ENCODE assay signal across 16 cellular contexts in genomic region chr21:36709030-36709867, GRCh38. TPM values are rescaled to one million over a fixed set of nuclear protein-coding genes. Genes with fewer than 3 reads are reported as not detected.
DNase-seq lines count a peak whose midpoint lies in the region; FAIRE-seq and TF ChIP-seq lines count a peak whose summit lies in the region.
"Had no signal": no experiment of that assay in that cellular context is flagged by ENCODE, and none has a peak within 500 bp of the region (broad histone marks: within the 10 kb centered on the region; RNA-seq: fewer than 3 reads in every experiment).

No MANE protein-coding gene starts in this region.

- no peaks in the 10 kb centered on the region for H3K9me3 ChIP-seq in keratinocyte (ENCODE audit: control insufficient read depth, low read depth, low read length)
- H3K9me3 ChIP-seq in skeletal muscle satellite cell (replicated peaks; ENCODE audit: low read length), result no peaks in the 10 kb centered on the region
- H3K9me3 ChIP-seq: A549, Peyer's patch had no signal

- no peaks in the 10 kb centered on the region for H3K9me1 ChIP-seq in keratinocyte (ENCODE audit: control insufficient read depth, extremely low read depth, insufficient read depth, low read length)

- no peaks in the 10 kb centered on the region for H3K36me3 ChIP-seq in keratinocyte (ENCODE audit: control insufficient read depth in 2 of 2, extremely low read depth in 1 of 2, insufficient read depth in 2 of 2, low read length in 2 of 2)
- H3K36me3 ChIP-seq in skeletal muscle satellite cell (ENCODE audit: insufficient read depth, low read length), result peaks cover 20% of the 10 kb centered on the region
- H3K36me3 ChIP-seq: Peyer's patch had no signal

- H3K79me2 ChIP-seq in keratinocyte (ENCODE audit: control insufficient read depth, insufficient read depth, low read length), result no peaks in the 10 kb centered on the region

- H3K4me2 ChIP-seq in keratinocyte (ENCODE audit: control insufficient read depth, extremely low read depth, insufficient read depth, low read depth, low read length) (peak overlapping the region; percentile 29), skeletal muscle satellite cell (ENCODE audit: low read length) (peak overlapping the region; percentile 76)
- H3K4me2 ChIP-seq: A549 had no signal

- H3K27ac ChIP-seq in VCaP (peak overlapping the region; percentile 100), keratinocyte (ENCODE audit: control insufficient read depth, insufficient read depth, low read length) (no peak overlapping the region)
- H3K27ac ChIP-seq: A549, Peyer's patch had no signal

- H3K4me1 ChIP-seq in keratinocyte (ENCODE audit: control insufficient read depth, extremely low read depth, insufficient read depth, low read length) (peaks cover 7% of the 10 kb centered on the region), skeletal muscle satellite cell (ENCODE audit: control insufficient read depth, insufficient read depth, low read length) (no peaks in the 10 kb centered on the region)
- H3K4me1 ChIP-seq: A549 had no signal

- H3K9ac ChIP-seq in keratinocyte (ENCODE audit: control insufficient read depth, extremely low read depth, insufficient read depth, low read length), result no peak overlapping the region
- peak overlapping the region; percentile 94 for H3K9ac ChIP-seq in skeletal muscle satellite cell (ENCODE audit: low read depth, low read length)

- H3K27me3 ChIP-seq in keratinocyte (ENCODE audit: control insufficient read depth, extremely low read depth, insufficient read depth, low read length) (peaks cover 85% of the 10 kb centered on the region), skeletal muscle satellite cell (ENCODE audit: control insufficient read depth, insufficient read depth, low read length) (no peaks in the 10 kb centered on the region)

- H4K20me1 ChIP-seq in keratinocyte (ENCODE audit: control insufficient read depth, extremely low read depth, insufficient read depth, low read length), result peaks cover 15% of the 10 kb centered on the region

- DNase-seq in NCI-H748 (lab: John Stamatoyannopoulos, UW; ENCODE audit: unreplicated experiment) (peak; percentile 34), NCI-H748 treated with DMSO at 0.1 percent for 48 hours (lab: John Stamatoyannopoulos, UW) (no peak), keratinocyte (ENCODE audit: low read depth, low spot score) (no peak), NCI-H146 treated with DMSO at 0.1 percent for 48 hours (lab: John Stamatoyannopoulos, UW; ENCODE audit: unreplicated experiment) (no peak), inferior parietal cortex (ENCODE audit: extremely low spot score) (no peak), AG20443 (ENCODE audit: low spot score) (no peak)
- DNase-seq: activated CD4-positive, CD25-positive, alpha-beta regulatory T cell; activated naive CD4-positive, alpha-beta T cell treated with anti-CD3 and anti-CD28 coated beads, Interleukin-2, amount 50 U/mL, for 16 hours; effector CD4-positive, alpha-beta T cell; HCEC 1CT had no signal

- H2AFZ ChIP-seq in keratinocyte (ENCODE audit: control insufficient read depth, low read length), result no peak overlapping the region

- TF ChIP-seq CTCF in VCaP (conservative IDR thresholded peaks at IDR 0.05) (no peak), keratinocyte (optimal IDR thresholded peaks at IDR 0.05 in 1 of 3, IDR thresholded peaks at IDR 0.05 in 1 of 3, conservative IDR thresholded peaks at IDR 0.05 in 1 of 3; ENCODE audit: extremely low read depth in 1 of 3, insufficient read depth in 2 of 3, low read length in 3 of 3) (no peak)

- dilution Hi-C loops in keratinocyte (cut with MboI; ENCODE audit: extremely low pct_ligation_motif_present, low sequenced_read_pairs), result no loop called here

- no peak overlapping the region for H3K4me3 ChIP-seq in keratinocyte (ENCODE audit: control insufficient read depth in 2 of 3, extremely low read depth in 1 of 3, insufficient read depth in 2 of 3, low read depth in 1 of 3, low read length in 3 of 3)
- H3K4me3 ChIP-seq in skeletal muscle satellite cell (ENCODE audit: low read length), result peak overlapping the region; percentile 58
- H3K4me3 ChIP-seq: A549 had no signal

- no peak for FAIRE-seq in keratinocyte (lab: Jason Lieb, UNC)
- FAIRE-seq: A549, G401.6, islet of Langerhans had no signal

RNA-seq across cellular contexts. Expression of gene SIM2, which starts 10.3 kb away (rescaled TPM):
- polyA plus RNA-seq in keratinocyte, result 0.03 to 0.05 TPM in 2 of 3 replicates, not detected in the other
- not detected for polyA plus RNA-seq in keratinocyte (2011; ENCODE audit: low read depth)
- 0.01 and 0.06 TPM in 2 replicates for polyA plus RNA-seq in keratinocyte (2011; cell fraction: cytosol; rRNA removed)
- 0.11 and 0.16 TPM in 2 replicates for polyA plus RNA-seq in keratinocyte (2011; cell fraction: nucleus; rRNA removed)
- 0.05 and 0.18 TPM in 2 replicates for polyA plus RNA-seq in keratinocyte (2012; ENCODE audit: low replicate concordance)
- not detected in 3 replicates for polyA minus RNA-seq in keratinocyte
- not detected for polyA minus RNA-seq in keratinocyte (2011; cell fraction: cytosol; rRNA and poly(A)+ RNA removed)
- not detected in 2 replicates for polyA minus RNA-seq in keratinocyte (2011; cell fraction: nucleus; rRNA and poly(A)+ RNA removed)
- total RNA-seq in skeletal muscle satellite cell (2012; rRNA removed), result under 0.01 and 0.25 TPM in 2 replicates
- total RNA-seq: Peyer's patch had no signal
